ENCODE assay signal across 8 cellular contexts in the genomic region with DNA sequence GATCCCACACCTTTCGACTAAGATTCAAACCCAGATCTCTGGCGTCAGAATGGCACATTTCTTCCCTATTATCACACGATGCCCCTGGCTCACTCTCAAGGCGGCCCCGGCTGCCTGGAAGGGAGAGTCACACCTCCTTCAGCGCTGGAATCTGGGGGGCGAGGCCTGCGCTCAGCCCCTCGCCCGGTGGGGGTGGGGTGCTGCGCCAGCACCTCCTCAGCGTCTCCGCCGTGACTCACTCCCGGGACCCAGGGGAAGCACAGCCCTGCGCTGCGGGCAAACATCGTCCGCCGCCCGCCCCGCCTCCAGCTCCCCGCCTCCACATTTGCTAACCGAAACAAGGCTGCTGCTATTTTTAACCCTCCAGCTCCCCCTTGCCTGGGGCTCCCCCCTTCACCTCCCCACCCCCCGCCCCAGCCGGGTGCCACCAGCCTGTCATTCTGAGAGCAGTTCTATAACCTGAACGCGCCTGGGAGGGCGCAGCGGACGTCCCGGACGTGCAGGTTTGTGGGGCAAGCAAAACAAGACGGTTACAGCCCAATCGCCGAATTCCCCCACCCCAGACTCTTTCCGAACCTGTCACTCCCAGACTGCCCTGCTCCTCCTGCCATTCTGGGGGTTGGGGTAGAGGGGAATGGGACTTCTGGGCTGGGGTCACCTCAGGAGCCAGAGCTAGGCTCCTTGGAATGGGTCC. TPM values are rescaled to one million over a fixed set of nuclear protein-coding genes. Genes with fewer than 3 reads are reported as not detected.
DNase-seq lines count a peak whose midpoint lies in the region; ATAC-seq and TF ChIP-seq lines count a peak whose summit lies in the region.

No MANE protein-coding gene starts in this region.

- peak overlapping the region; percentile 86 to 96 (median 90) for H3K4me3 Mint-ChIP-seq in naive B cell
- H3K4me3 Mint-ChIP-seq in stimulated activated effector memory CD8-positive, alpha-beta T cell treated with anti-CD3 and anti-CD28 coated beads, Interleukin-12 subunit alpha, Interleukin-12 subunit beta, amount 100 ng/mL, for 72 hours: peak overlapping the region; percentile 98

- H3K36me3 Mint-ChIP-seq in naive B cell: no peaks in the 10 kb centered on the region
- H3K36me3 Mint-ChIP-seq in stimulated activated effector memory CD8-positive, alpha-beta T cell treated with anti-CD3 and anti-CD28 coated beads, Interleukin-12 subunit alpha, Interleukin-12 subunit beta, amount 100 ng/mL, for 72 hours: peaks cover 94% of the 10 kb centered on the region

- peak; percentile 39 for ATAC-seq in GM18499 (IDR thresholded peaks at IDR 0.05; ENCODE audit: insufficient read depth, unreplicated experiment)
- ATAC-seq in HG02870 (IDR thresholded peaks at IDR 0.05; ENCODE audit: unreplicated experiment): peak; percentile 66
- peak; percentile 72 to 77 for ATAC-seq in naive B cell (ENCODE audit: low read depth in 2 of 2)
- ATAC-seq in stimulated activated effector memory CD8-positive, alpha-beta T cell treated with anti-CD3 and anti-CD28 coated beads, Interleukin-12 subunit alpha, Interleukin-12 subunit beta, amount 100 ng/mL, for 72 hours: peak; percentile 80

- H3K4me1 Mint-ChIP-seq in naive B cell: peaks cover 73 to 99% (median 94%) of the 10 kb centered on the region in 3 donors
- peaks cover 94% of the 10 kb centered on the region for H3K4me1 Mint-ChIP-seq in stimulated activated effector memory CD8-positive, alpha-beta T cell treated with anti-CD3 and anti-CD28 coated beads, Interleukin-12 subunit alpha, Interleukin-12 subunit beta, amount 100 ng/mL, for 72 hours

- H3K4me3 ChIP-seq in epithelial cell of proximal tubule (ENCODE audit: low read depth, low read length): peak overlapping the region; percentile 33

- H3K9me3 Mint-ChIP-seq in naive B cell: no peaks in the 10 kb centered on the region
- no peaks in the 10 kb centered on the region for H3K9me3 Mint-ChIP-seq in stimulated activated effector memory CD8-positive, alpha-beta T cell treated with anti-CD3 and anti-CD28 coated beads, Interleukin-12 subunit alpha, Interleukin-12 subunit beta, amount 100 ng/mL, for 72 hours

- TF ChIP-seq CTCF in epithelial cell of proximal tubule (conservative IDR thresholded peaks at IDR 0.05; ENCODE audit: low read depth, low read length): no peak

- H3K27me3 Mint-ChIP-seq in naive B cell: no peaks in the 10 kb centered on the region

- DNase-seq in NOMO-1 (lab: John Stamatoyannopoulos, UW; ENCODE audit: unreplicated experiment in 2 of 2) (peak; percentile 89 to 91), activated T-cell treated with anti-CD3 and anti-CD28 coated beads for 4 hours (peak; percentile 91), epithelial cell of proximal tubule (ENCODE audit: low read depth) (no peak), naive B cell (peak; percentile 84), DMS79 treated with DMSO at 0.1 percent for 48 hours (lab: John Stamatoyannopoulos, UW) (no peak)
- peak; percentile 75 to 94 for DNase-seq in stimulated activated effector memory CD8-positive, alpha-beta T cell treated with anti-CD3 and anti-CD28 coated beads, Interleukin-12 subunit alpha, Interleukin-12 subunit beta, amount 100 ng/mL, for 72 hours (ENCODE audit: low spot score in 2 of 2)

- peak overlapping the region; percentile 96 to 99 (median 98) for H3K27ac Mint-ChIP-seq in naive B cell
- H3K27ac Mint-ChIP-seq in stimulated activated effector memory CD8-positive, alpha-beta T cell treated with anti-CD3 and anti-CD28 coated beads, Interleukin-12 subunit alpha, Interleukin-12 subunit beta, amount 100 ng/mL, for 72 hours: peak overlapping the region; percentile 99

RNA-seq across cellular contexts. Expression of a gene that starts 6.8 kb away (rescaled TPM):
- total RNA-seq in epithelial cell of proximal tubule: 70.2 and 84.4 TPM in 2 replicates
- 10 to 100 TPM in 1 of 6 donors, 1 to 10 TPM in 5; 4.5 to 17.1 (median 7.0) TPM for polyA plus RNA-seq in naive B cell (ENCODE audit: low read depth in 6 of 6)

RNA-seq across cellular contexts. Expression of a gene that starts 39.9 kb away (rescaled TPM):
- 10.4 and 51.8 TPM in 2 replicates for total RNA-seq in epithelial cell of proximal tubule
- 10 to 100 TPM; 12.2 to 18.3 (median 13.9) TPM for polyA plus RNA-seq in naive B cell (ENCODE audit: low read depth in 6 of 6)

RNA-seq across cellular contexts. Expression of a gene that starts 54.3 kb away (rescaled TPM):
- total RNA-seq in epithelial cell of proximal tubule: 8.5 and 102 TPM in 2 replicates
- 1 to 10 TPM in 2 of 6 donors, under 1 TPM in 3, not detected in 1; 0.39 to 2.6 (median 0.52) TPM for polyA plus RNA-seq in naive B cell (ENCODE audit: low read depth in 6 of 6)

Comparison
In these comparisons a context has a peak if more than half of its experiments do, and no peak if none do; other contexts are left out.
1. DNase-seq: peak in NOMO-1 (2 of 2), activated T-cell treated with anti-CD3 and anti-CD28 coated beads for 4 hours (single experiment), naive B cell (single experiment) and stimulated activated effector memory CD8-positive, alpha-beta T cell treated with anti-CD3 and anti-CD28 coated beads, Interleukin-12 subunit alpha, Interleukin-12 subunit beta, amount 100 ng/mL, for 72 hours (2 of 2); none in epithelial cell of proximal tubule (single experiment) and DMS79 treated with DMSO at 0.1 percent for 48 hours (single experiment).
2. Peak in every context shown above with its lines, with median percentiles within 50 percentile points of each other: ATAC-seq.